ENCODE assay signal across 19 cellular contexts in genomic region chrX:120564925-120565324, GRCh38.
"Had no signal": no experiment of that assay in that cellular context is flagged by ENCODE, and none has a peak within 500 bp of the region (broad histone marks: within the 10 kb centered on the region; RNA-seq: fewer than 3 reads in every experiment).

No MANE protein-coding gene starts in this region.

- H3K4me3 ChIP-seq: dorsolateral prefrontal cortex, gastrocnemius medialis, lower lobe of right lung, psoas muscle, thoracic aorta, tibial nerve, upper lobe of left lung had no signal

- ATAC-seq: gastrocnemius medialis; left ventricle myocardium superior; lower lobe of right lung; naive thymus-derived CD8-positive, alpha-beta T cell; psoas muscle; right cardiac atrium; stimulated activated naive B cell treated with anti-CD40 and anti-IgM and Interleukin-4, amounts not matched to agents 10 μg/mL and 1 μg/mL and 100 μg/mL, for 72 hours had no signal

- H3K9me3 ChIP-seq: gastrocnemius medialis, lower lobe of right lung, psoas muscle, thoracic aorta, tibial nerve, upper lobe of left lung had no signal

- DNase-seq: dorsolateral prefrontal cortex; effector CD4-positive, alpha-beta T cell; foreskin fibroblast; gastrocnemius medialis; head of caudate nucleus; left ventricle myocardium superior; lower lobe of right lung; naive thymus-derived CD8-positive, alpha-beta T cell; nephron progenitor cell; nucleus accumbens; posterior cingulate gyrus; psoas muscle; right cardiac atrium; stimulated activated CD4-positive, alpha-beta T cell treated with anti-CD3 and anti-CD28 coated beads, Interleukin-15, amount 100 ng/mL, for 24 hours; stimulated activated CD4-positive, alpha-beta T cell treated with anti-CD3 and anti-CD28 coated beads, Interleukin-2, amount 100 ng/mL, for 48 hours; stimulated activated naive B cell treated with anti-CD40 and anti-IgM and Interleukin-4, amounts not matched to agents 10 μg/mL and 1 μg/mL and 100 μg/mL, for 72 hours; upper lobe of left lung had no signal

- H3K27me3 ChIP-seq: gastrocnemius medialis, tibial nerve, upper lobe of left lung had no signal

- H3K27ac ChIP-seq: dorsolateral prefrontal cortex, gastrocnemius medialis, lower lobe of right lung, psoas muscle, thoracic aorta, tibial nerve, upper lobe of left lung had no signal

- H3K36me3 ChIP-seq: gastrocnemius medialis, lower lobe of right lung, thoracic aorta, tibial nerve, upper lobe of left lung had no signal

- H3K4me1 ChIP-seq: lower lobe of right lung had no signal
